Comparison of ENCODE assay signal across 21 cellular contexts in genomic region chr1:172898866-172899265, GRCh38.
A peak's percentile ranks its signal among the peaks of the same experiment; 100 is the strongest.
DNase-seq lines count a peak whose midpoint lies in the region; ATAC-seq and TF ChIP-seq lines count a peak whose summit lies in the region.
"Had no signal": no experiment of that assay in that cellular context is flagged by ENCODE, and none has a peak within 500 bp of the region (broad histone marks: within the 10 kb centered on the region; RNA-seq: fewer than 3 reads in every experiment).

No MANE protein-coding gene starts in this region.

- H3K36me3 ChIP-seq in IMR-90 (ENCODE audit: control insufficient read depth, insufficient read depth, low read length) (no peaks in the 10 kb centered on the region), osteoblast (ENCODE audit: insufficient read depth, low read length) (no peaks in the 10 kb centered on the region)
- H3K36me3 ChIP-seq: BLaER1, right atrium auricular region, tibial artery had no signal

- H2BK20ac ChIP-seq in IMR-90 (ENCODE audit: low read depth, low read length), result peak overlapping the region; percentile 44

- H3K4me1 ChIP-seq in IMR-90 (ENCODE audit: control insufficient read depth, insufficient read depth, low read length), result peaks cover 2% of the 10 kb centered on the region; the same call in 1 of the 2 replicates
- peaks cover 49% of the 10 kb centered on the region for H3K4me1 ChIP-seq in osteoblast (ENCODE audit: insufficient read depth, low read length)

- peaks cover 8 to 20% of the 10 kb centered on the region in 2 donors for H3K4me1 Mint-ChIP-seq in effector memory CD8-positive, alpha-beta T cell (ENCODE audit: low read depth in 2 of 2)

- peak overlapping the region; percentile 86 for H3K18ac ChIP-seq in IMR-90 (ENCODE audit: low read depth, low read length)

- H3K27me3 ChIP-seq in IMR-90 (ENCODE audit: control insufficient read depth, insufficient read depth, low read length) (no peaks in the 10 kb centered on the region), osteoblast (ENCODE audit: insufficient read depth, low read length) (no peaks in the 10 kb centered on the region)
- H3K27me3 ChIP-seq: BLaER1, dorsolateral prefrontal cortex, right atrium auricular region, tibial artery had no signal

- peak overlapping the region; percentile 3 for H3K14ac ChIP-seq in IMR-90 (replicated peaks; ENCODE audit: low read depth, low read length)

- H4K5ac ChIP-seq in IMR-90 (ENCODE audit: low read depth, low read length), result peak overlapping the region; percentile 96

- no peak for TF ChIP-seq RAD21 in IMR-90 (IDR thresholded peaks at IDR 0.05; ENCODE audit: low read length)

- peak overlapping the region; percentile 73 for H4K91ac ChIP-seq in IMR-90 (ENCODE audit: insufficient read depth, low read depth, low read length)

- no peak overlapping the region for H3K56ac ChIP-seq in IMR-90 (ENCODE audit: extremely low read depth, insufficient read depth, low read length)

- ATAC-seq in IMR-90 (ENCODE audit: low read depth), result peak; percentile 15
- no peak for ATAC-seq in effector memory CD8-positive, alpha-beta T cell (replicated peaks)
- ATAC-seq: HepG2; left colon; stimulated activated naive B cell treated with anti-CD40 and anti-IgM and Interleukin-4, amounts not matched to agents 10 μg/mL and 1 μg/mL and 100 μg/mL, for 72 hours had no signal

- in situ Hi-C loops in IMR-90 (cut with MboI; ENCODE audit: low sequenced_read_pairs), result no loop called here

- no peak overlapping the region for H2AK9ac ChIP-seq in IMR-90 (replicated peaks; ENCODE audit: low read depth, low read length, poor library complexity)

- H3K4ac ChIP-seq in IMR-90 (ENCODE audit: low read depth, low read length), result peak overlapping the region; percentile 57

- intact Hi-C loops in IMR-90 (cut with micrococcal nuclease), result loop anchor here (5.0 kb wide), 1 partner anchor 37 kb away; no protein-coding TSS in a partner anchor

- peak overlapping the region; percentile 69 for H3K27ac ChIP-seq in IMR-90 (ENCODE audit: insufficient read depth, low read length)
- H3K27ac ChIP-seq in osteoblast (ENCODE audit: low read depth, low read length), result peak overlapping the region; percentile 38
- H3K27ac ChIP-seq: BLaER1, dorsolateral prefrontal cortex, right atrium auricular region, tibial artery had no signal

- CTCF ChIA-PET in IMR-90 (lab: Yijun Ruan, JAX), result no interaction called here

- peaks cover 0 to 8% of the 10 kb centered on the region in 2 donors for H3K27me3 Mint-ChIP-seq in effector memory CD8-positive, alpha-beta T cell
- H3K27me3 Mint-ChIP-seq: activated naive CD8-positive, alpha-beta T cell treated with anti-CD3 and anti-CD28 coated beads, Interleukin-2, amount 10 ng/mL, durations not matched to agents 7 days and 5 days; stimulated activated naive B cell treated with anti-CD40 and anti-IgM and Interleukin-4, amounts not matched to agents 10 μg/mL and 1 μg/mL and 100 μg/mL, for 72 hours had no signal

- no peak overlapping the region for H3K4me3 Mint-ChIP-seq in effector memory CD8-positive, alpha-beta T cell
- H3K4me3 Mint-ChIP-seq: activated CD4-positive, alpha-beta memory T cell treated with anti-CD3 and anti-CD28 coated beads for 36 hours; activated naive CD8-positive, alpha-beta T cell treated with anti-CD3 and anti-CD28 coated beads, Interleukin-2, amount 10 ng/mL, durations not matched to agents 7 days and 5 days; activated T-cell treated with anti-CD3 and anti-CD28 coated beads, Interleukin-2, amount 50 U/mL, for 24 hours; stimulated activated naive B cell treated with anti-CD40 and anti-IgM and Interleukin-4, amounts not matched to agents 10 μg/mL and 1 μg/mL and 100 μg/mL, for 72 hours had no signal

- H3K4me2 ChIP-seq in IMR-90 (ENCODE audit: low read depth, low read length) (no peak overlapping the region; the same call in 1 of the 2 replicates), osteoblast (ENCODE audit: insufficient read depth, low read length) (no peak overlapping the region)
- H3K4me2 ChIP-seq: BLaER1 had no signal

- dilution Hi-C loops in IMR-90 (cut with HindIII; ENCODE audit: low sequenced_read_pairs, unreplicated experiment), result no loop called here

- H3K9me1 ChIP-seq in IMR-90 (ENCODE audit: insufficient read depth, low read length), result no peaks in the 10 kb centered on the region

- H3K4me3 ChIP-seq in IMR-90 (ENCODE audit: insufficient read depth, low read depth, low read length) (no peak overlapping the region), choroid plexus epithelial cell (ENCODE audit: low read depth, low read length) (no peak overlapping the region), osteoblast (ENCODE audit: insufficient read depth, low read length) (no peak overlapping the region)
- H3K4me3 ChIP-seq: BLaER1, dorsolateral prefrontal cortex, right atrium auricular region, tibial artery had no signal

- TF ChIP-seq POLR2A in IMR-90 (IDR thresholded peaks at IDR 0.05; ENCODE audit: low read depth, low read length), result no peak

- peaks cover 0 to 5% of the 10 kb centered on the region in 2 experiments; a peak in 2 of 4 replicates for H3K79me1 ChIP-seq in IMR-90 (ENCODE audit: low read depth in 1 of 2, low read length in 2 of 2)

- H4K20me1 ChIP-seq in IMR-90 (ENCODE audit: insufficient read depth, low read length) (no peaks in the 10 kb centered on the region), osteoblast (ENCODE audit: insufficient read depth, low read length) (no peaks in the 10 kb centered on the region)
- H4K20me1 ChIP-seq: BLaER1 had no signal

- H2AFZ ChIP-seq in IMR-90 (replicated peaks; ENCODE audit: low read length, poor library complexity) (peak overlapping the region; percentile 10), osteoblast (ENCODE audit: low read length) (no peak overlapping the region)

- WGBS in IMR-90 (ENCODE audit: extremely low coverage in 2 of 2, insufficient read length in 1 of 2), 2 experiments, result no CpG with 5 or more reads among the region's 3 CpGs

- TF ChIP-seq CTCF in IMR-90 (conservative IDR thresholded peaks at IDR 0.05; ENCODE audit: low read depth, low read length) (no peak), choroid plexus epithelial cell (conservative IDR thresholded peaks at IDR 0.05; ENCODE audit: low read depth, low read length) (no peak), osteoblast (IDR thresholded peaks at IDR 0.05; ENCODE audit: extremely low read depth, low read depth, low read length) (no peak)

- BruUV-seq in IMR-90 (replicated peaks; lab: Mats Ljungman, UMichigan), result no TSS peak

- DNase-seq in EH (ENCODE audit: low read depth) (peak; percentile 58), IMR-90 (peak; percentile 87), choroid plexus epithelial cell (ENCODE audit: low read depth) (peak; percentile 74), osteoblast (ENCODE audit: insufficient read length, low spot score, missing footprints) (no peak), DMS79 treated with DMSO at 0.1 percent for 48 hours (lab: John Stamatoyannopoulos, UW) (no peak), activated gamma-delta T cell treated with Interleukin-2 at 50 U/mL for 16 hours (no peak)
- DNase-seq in effector memory CD8-positive, alpha-beta T cell, result no peak
- DNase-seq: activated CD4-positive, alpha-beta memory T cell treated with anti-CD3 and anti-CD28 coated beads for 36 hours; activated naive CD8-positive, alpha-beta T cell treated with anti-CD3 and anti-CD28 coated beads, Interleukin-2, amount 10 ng/mL, durations not matched to agents 7 days and 5 days; activated T-cell treated with anti-CD3 and anti-CD28 coated beads, Interleukin-2, amount 50 U/mL, for 24 hours; dorsolateral prefrontal cortex; left colon; NCI-H1436 treated with DMSO at 0.1 percent for 48 hours; NCI-H2171 treated with DMSO at 0.1 percent for 48 hours; SHP77; stimulated activated naive B cell treated with anti-CD40 and anti-IgM and Interleukin-4, amounts not matched to agents 10 μg/mL and 1 μg/mL and 100 μg/mL, for 72 hours; T-helper 1 cell; tibial artery had no signal

- peak overlapping the region; percentile 94 for H2BK5ac ChIP-seq in IMR-90 (ENCODE audit: low read depth, low read length, poor library complexity, severe bottlenecking)

- H3K23ac ChIP-seq in IMR-90 (ENCODE audit: low read depth, low read length), result peak overlapping the region; percentile 25; the same call in 1 of the 2 replicates

- no peaks in the 10 kb centered on the region for H3K9me3 ChIP-seq in IMR-90 (ENCODE audit: control insufficient read depth, insufficient read depth, low read length)
- H3K9me3 ChIP-seq in osteoblast (ENCODE audit: low read depth, low read length), result no peaks in the 10 kb centered on the region
- H3K9me3 ChIP-seq: BLaER1, right atrium auricular region, tibial artery had no signal

- H3K9ac ChIP-seq in IMR-90 (ENCODE audit: low read depth, low read length), result no peak overlapping the region; the same call in 1 of the 2 replicates
- H3K9ac ChIP-seq: BLaER1 had no signal

- peak overlapping the region; percentile 18 for H2AK5ac ChIP-seq in IMR-90 (ENCODE audit: low read depth, low read length)

- POLR2A ChIA-PET in IMR-90 (lab: Charles Lee; ENCODE audit: unreplicated experiment), result interaction anchor here (0.5 to 1.1 kb wide), 2 partner anchors 10 to 969 kb away, joined by 4 to 6 read pairs; partner anchors contain the start of gene ZBTB37

- no peak overlapping the region for H3K27ac Mint-ChIP-seq in effector memory CD8-positive, alpha-beta T cell
- H3K27ac Mint-ChIP-seq: activated CD4-positive, alpha-beta memory T cell treated with anti-CD3 and anti-CD28 coated beads for 36 hours; activated naive CD8-positive, alpha-beta T cell treated with anti-CD3 and anti-CD28 coated beads, Interleukin-2, amount 10 ng/mL, durations not matched to agents 7 days and 5 days; activated T-cell treated with anti-CD3 and anti-CD28 coated beads, Interleukin-2, amount 50 U/mL, for 24 hours; stimulated activated naive B cell treated with anti-CD40 and anti-IgM and Interleukin-4, amounts not matched to agents 10 μg/mL and 1 μg/mL and 100 μg/mL, for 72 hours had no signal

- no peaks in the 10 kb centered on the region for H3K36me3 Mint-ChIP-seq in effector memory CD8-positive, alpha-beta T cell (ENCODE audit: insufficient read depth)
- H3K36me3 Mint-ChIP-seq: stimulated activated naive B cell treated with anti-CD40 and anti-IgM and Interleukin-4, amounts not matched to agents 10 μg/mL and 1 μg/mL and 100 μg/mL, for 72 hours had no signal

- peak overlapping the region; percentile 73 for H2BK15ac ChIP-seq in IMR-90 (ENCODE audit: low read depth, low read length)

- no peaks in the 10 kb centered on the region for H3K9me3 Mint-ChIP-seq in effector memory CD8-positive, alpha-beta T cell
- H3K9me3 Mint-ChIP-seq: activated CD4-positive, alpha-beta memory T cell treated with anti-CD3 and anti-CD28 coated beads for 36 hours; activated naive CD8-positive, alpha-beta T cell treated with anti-CD3 and anti-CD28 coated beads, Interleukin-2, amount 10 ng/mL, durations not matched to agents 7 days and 5 days; activated T-cell treated with anti-CD3 and anti-CD28 coated beads, Interleukin-2, amount 50 U/mL, for 24 hours; stimulated activated naive B cell treated with anti-CD40 and anti-IgM and Interleukin-4, amounts not matched to agents 10 μg/mL and 1 μg/mL and 100 μg/mL, for 72 hours had no signal

- H2BK120ac ChIP-seq in IMR-90 (ENCODE audit: low read depth, low read length), result peak overlapping the region; percentile 60

- H4K8ac ChIP-seq in IMR-90 (ENCODE audit: low read depth in 2 of 2, low read length in 2 of 2), result peak overlapping the region; percentile 56 to 69

- no peaks in the 10 kb centered on the region for H3K79me2 ChIP-seq in osteoblast (ENCODE audit: insufficient read depth, low read length)

TF ChIP-seq in IMR-90, 13 proteins besides CTCF, POLR2A, EP300 and RAD21 (continues in another document):
- no peak for TF ChIP-seq MXI1 (IDR thresholded peaks at IDR 0.05; ENCODE audit: borderline replicate concordance, low read depth, low read length)

Comparison
In these comparisons a context has a peak if more than half of its experiments do, and no peak if none do; other contexts are left out.
1. DNase-seq: peak in EH (single experiment), IMR-90 (single experiment) and choroid plexus epithelial cell (single experiment); none in osteoblast (single experiment), effector memory CD8-positive, alpha-beta T cell (0 of 3), DMS79 treated with DMSO at 0.1 percent for 48 hours (single experiment) and activated gamma-delta T cell treated with Interleukin-2 at 50 U/mL for 16 hours (single experiment).